Comparison of ENCODE assay signal across 8 cellular contexts in genomic region chr1:231178970-231179369, GRCh38. TPM values are rescaled to one million over a fixed set of nuclear protein-coding genes. Genes with fewer than 3 reads are reported as not detected.
"Had no signal": no experiment of that assay in that cellular context is flagged by ENCODE, and none has a peak within 500 bp of the region (broad histone marks: within the 10 kb centered on the region; RNA-seq: fewer than 3 reads in every experiment).

No MANE protein-coding gene starts in this region.

- H3K27ac ChIP-seq: HL-60 had no signal

- H3K4me1 Mint-ChIP-seq: IgD-negative memory B cell had no signal

- DNase-seq: IMR-90, KBM-7, KG1 had no signal

- ATAC-seq: HepG2 had no signal

- H3K27ac Mint-ChIP-seq: IgD-negative memory B cell had no signal

- H3K36me3 Mint-ChIP-seq: IgD-negative memory B cell had no signal

- FAIRE-seq: HepG2, HTR-8/SVneo had no signal

- H3K4me3 Mint-ChIP-seq: IgD-negative memory B cell had no signal

RNA-seq across cellular contexts. Expression of gene TRIM67, which starts 17.1 kb away (rescaled TPM):
- total RNA-seq: HepG2, HT1080, IMR-90 had no signal
- polyA plus RNA-seq: HepG2, IgD-negative memory B cell, IMR-90 had no signal
